In the genomic region with DNA sequence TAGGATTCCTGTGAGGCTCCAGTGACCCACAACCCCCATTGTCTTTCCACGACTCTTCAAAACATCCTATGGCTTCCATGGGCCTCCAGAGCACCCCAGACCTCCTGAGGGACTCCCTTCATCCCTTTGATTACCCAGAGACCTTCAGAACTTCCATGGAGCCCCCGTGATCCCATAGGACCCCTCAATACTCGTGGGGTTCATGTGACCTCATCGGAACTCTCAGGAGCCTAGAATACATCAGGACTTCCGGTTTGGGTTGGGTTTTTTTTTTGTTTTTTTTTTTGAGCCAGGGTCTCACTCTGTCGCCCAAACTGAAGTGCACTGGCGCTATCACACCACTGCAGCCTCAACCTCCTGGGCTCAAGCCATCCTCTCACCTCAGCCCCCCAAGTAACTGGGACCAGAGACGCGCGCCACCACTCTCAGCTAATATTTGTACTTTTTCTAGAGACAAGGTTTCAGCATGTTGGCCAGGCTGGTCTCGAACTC, we compare ENCODE assay signal across 8 cellular contexts. TPM values are rescaled to one million over a fixed set of nuclear protein-coding genes. Genes with fewer than 3 reads are reported as not detected.
DNase-seq lines count a peak whose midpoint lies in the region; ATAC-seq, FAIRE-seq and TF ChIP-seq lines count a peak whose summit lies in the region.

No MANE protein-coding gene starts in this region.

- POLR2A ChIA-PET in AG04450 (lab: Yijun Ruan, JAX) = interaction anchor here (0.6 to 2.2 kb wide), 3 partner anchors 25 to 107 kb away, joined by 7 to 17 read pairs (median 9); partner anchors contain the start of gene RPL13A

- TF ChIP-seq CTCF in AG04450 (IDR thresholded peaks at IDR 0.05; ENCODE audit: low read depth, low read length) = no peak
- TF ChIP-seq CTCF in HL-60 (IDR thresholded peaks at IDR 0.05; ENCODE audit: insufficient read depth, low read length) = no peak
- no peak for TF ChIP-seq CTCF in cardiac fibroblast (IDR thresholded peaks at IDR 0.05; ENCODE audit: low read depth, low read length)
- TF ChIP-seq CTCF in D721Med (IDR thresholded peaks at IDR 0.05; ENCODE audit: insufficient read depth, missing control alignments) = no peak

- H3K9ac ChIP-seq in muscle layer of colon (ENCODE audit: low read length) = peak overlapping the region; percentile 86

- H3K9me3 ChIP-seq in AG04450 (ENCODE audit: control insufficient read depth, insufficient read depth, low read length) = no peaks in the 10 kb centered on the region
- no peaks in the 10 kb centered on the region for H3K9me3 ChIP-seq in muscle layer of colon (ENCODE audit: low read length)

- peak overlapping the region; percentile 82 for H3K4me3 ChIP-seq in AG04450 (ENCODE audit: low read depth, low read length)
- H3K4me3 ChIP-seq in HL-60 (replicated peaks; ENCODE audit: insufficient read depth, low read length) = peak overlapping the region; percentile 71
- peak overlapping the region; percentile 68 to 80 for H3K4me3 ChIP-seq in cardiac fibroblast (replicated peaks in 1 of 2; ENCODE audit: low read depth in 2 of 2, low read length in 2 of 2)
- peak overlapping the region; percentile 40 to 80 for H3K4me3 ChIP-seq in muscle layer of colon (ENCODE audit: low read depth in 1 of 2, low read length in 2 of 2)

- H3K27ac ChIP-seq in AG04450 (ENCODE audit: low read depth, low read length) (peak overlapping the region; percentile 97), HL-60 (replicated peaks) (peak overlapping the region; percentile 97), muscle layer of colon (ENCODE audit: low read depth, low read length) (peak overlapping the region; percentile 75)

- CTCF ChIA-PET in AG04450 (lab: Charles Lee) = interaction anchor here (1.0 to 1.7 kb wide), 2 partner anchors 228 to 356 kb away, joined by 3 to 6 read pairs; no protein-coding TSS in a partner anchor

- no peak for DNase-seq in AG04450 (ENCODE audit: low read depth, low spot score)
- peak in 1 of 2 experiments; percentile 67 for DNase-seq in HL-60 (ENCODE audit: low read depth in 1 of 2, low spot score in 1 of 2)
- DNase-seq in cardiac fibroblast (ENCODE audit: low read depth in 2 of 2) = no peak
- DNase-seq in ureter (ENCODE audit: low spot score) = no peak
- DNase-seq in D721Med (ENCODE audit: insufficient read length, low spot score) = no peak

- peaks cover 12% of the 10 kb centered on the region for H3K4me1 ChIP-seq in muscle layer of colon (ENCODE audit: insufficient read depth, low read length)

- no peak for FAIRE-seq in D721Med (lab: Jason Lieb, UNC)

- H3K27me3 ChIP-seq in AG04450 (ENCODE audit: control insufficient read depth, insufficient read depth, low read length) (no peaks in the 10 kb centered on the region), HL-60 (ENCODE audit: insufficient read depth, poor library complexity, severe bottlenecking) (no peaks in the 10 kb centered on the region), muscle layer of colon (ENCODE audit: control insufficient read depth in 1 of 2, insufficient read depth in 2 of 2, low read length in 2 of 2) (no peaks in the 10 kb centered on the region)

- ATAC-seq in GM18520 (IDR thresholded peaks at IDR 0.05; ENCODE audit: unreplicated experiment) (no peak), HG03521 (IDR thresholded peaks at IDR 0.05; ENCODE audit: unreplicated experiment) (no peak)

- peaks cover 7% of the 10 kb centered on the region for H3K36me3 ChIP-seq in muscle layer of colon (ENCODE audit: insufficient read depth, low read length)

RNA-seq across cellular contexts. Expression of gene ALDH16A1, which starts 0.8 kb away (rescaled TPM):
- polyA plus RNA-seq in AG04450 (2011; rRNA removed) = 4.1 and 4.3 TPM in 2 replicates
- polyA minus RNA-seq in AG04450 (2011; rRNA and poly(A)+ RNA removed) = 1.6 and 3.2 TPM in 2 replicates
- 24.0 TPM for total RNA-seq in ureter

RNA-seq across cellular contexts. Expression of gene PIH1D1, which starts 2.2 kb away (rescaled TPM):
- polyA plus RNA-seq in AG04450 (2011; rRNA removed) = 60.3 and 62.5 TPM in 2 replicates
- polyA minus RNA-seq in AG04450 (2011; rRNA and poly(A)+ RNA removed) = 43.7 and 44.3 TPM in 2 replicates
- total RNA-seq in ureter = 47.4 TPM

RNA-seq across cellular contexts. Expression of gene SLC17A7, which starts 12.5 kb away (rescaled TPM):
- polyA plus RNA-seq in AG04450 (2011; rRNA removed) = 0.02 and 0.04 TPM in 2 replicates
- not detected in 2 replicates for polyA minus RNA-seq in AG04450 (2011; rRNA and poly(A)+ RNA removed)
- total RNA-seq in ureter = 0.55 TPM

RNA-seq across cellular contexts. Expression of gene FLT3LG, which starts 20.2 kb away (rescaled TPM):
- polyA plus RNA-seq in AG04450 (2011; rRNA removed) = 3.7 and 5.9 TPM in 2 replicates
- 0.87 and 1.9 TPM in 2 replicates for polyA minus RNA-seq in AG04450 (2011; rRNA and poly(A)+ RNA removed)
- total RNA-seq in ureter = 12.7 TPM

RNA-seq across cellular contexts. Expression of gene GFY, which starts 28.6 kb away (rescaled TPM):
- polyA plus RNA-seq in AG04450 (2011; rRNA removed) = not detected in 2 replicates
- not detected in 2 replicates for polyA minus RNA-seq in AG04450 (2011; rRNA and poly(A)+ RNA removed)
- not detected for total RNA-seq in ureter
